Comparison of ENCODE assay signal across 21 cellular contexts in genomic region chr2:107811982-107812381, GRCh38. TPM values are rescaled to one million over a fixed set of nuclear protein-coding genes. Genes with fewer than 3 reads are reported as not detected.
"Had no signal": no experiment of that assay in that cellular context is flagged by ENCODE, and none has a peak within 500 bp of the region (broad histone marks: within the 10 kb centered on the region; RNA-seq: fewer than 3 reads in every experiment).

No MANE protein-coding gene starts in this region.

- H3K4me2 ChIP-seq: KMS-11 had no signal

- H3K9me3 ChIP-seq: SJCRH30 had no signal

- H3K27me3 Mint-ChIP-seq: IgD-negative memory B cell had no signal

- H3K4me1 Mint-ChIP-seq: IgD-negative memory B cell had no signal

- H3K4me3 Mint-ChIP-seq: IgD-negative memory B cell had no signal

- H3K27me3 ChIP-seq: SJCRH30 had no signal

- H3K9ac ChIP-seq: KMS-11 had no signal

- H3K27ac ChIP-seq: HL-60, KMS-11, RWPE1, SJCRH30 had no signal

- H3K4me1 ChIP-seq: SJCRH30 had no signal

- DNase-seq: Kasumi-1; MM.1S; NCI-H1092 treated with DMSO at 0.1 percent for 48 hours; NCI-H146; NCI-H1930; NCI-H2107; NCI-H526 treated with DMSO at 0.1 percent for 48 hours; NCI-H774; NK-92 treated with Interleukin-12 subunit alpha and Interleukin-12 subunit beta, amount 100 ng/mL, for 24 hours; SJCRH30; T-helper 1 cell had no signal

- H3K4me3 ChIP-seq: K562, SJCRH30 had no signal

- H3K36me3 Mint-ChIP-seq: IgD-negative memory B cell had no signal

- H3K27ac Mint-ChIP-seq: IgD-negative memory B cell had no signal

- ATAC-seq: K562, Panc1, SK-N-SH treated with all-trans-retinoic acid at 6 μM for 48 hours had no signal

RNA-seq across cellular contexts. Expression of gene RGPD4, which starts 14.7 kb away (rescaled TPM):
- total RNA-seq: M059J, OCI-LY7, PC-3, SJCRH30 had no signal
- polyA plus RNA-seq: IgD-negative memory B cell, K562 had no signal
